Comparison of ENCODE assay signal across 9 cellular contexts in the genomic region with DNA sequence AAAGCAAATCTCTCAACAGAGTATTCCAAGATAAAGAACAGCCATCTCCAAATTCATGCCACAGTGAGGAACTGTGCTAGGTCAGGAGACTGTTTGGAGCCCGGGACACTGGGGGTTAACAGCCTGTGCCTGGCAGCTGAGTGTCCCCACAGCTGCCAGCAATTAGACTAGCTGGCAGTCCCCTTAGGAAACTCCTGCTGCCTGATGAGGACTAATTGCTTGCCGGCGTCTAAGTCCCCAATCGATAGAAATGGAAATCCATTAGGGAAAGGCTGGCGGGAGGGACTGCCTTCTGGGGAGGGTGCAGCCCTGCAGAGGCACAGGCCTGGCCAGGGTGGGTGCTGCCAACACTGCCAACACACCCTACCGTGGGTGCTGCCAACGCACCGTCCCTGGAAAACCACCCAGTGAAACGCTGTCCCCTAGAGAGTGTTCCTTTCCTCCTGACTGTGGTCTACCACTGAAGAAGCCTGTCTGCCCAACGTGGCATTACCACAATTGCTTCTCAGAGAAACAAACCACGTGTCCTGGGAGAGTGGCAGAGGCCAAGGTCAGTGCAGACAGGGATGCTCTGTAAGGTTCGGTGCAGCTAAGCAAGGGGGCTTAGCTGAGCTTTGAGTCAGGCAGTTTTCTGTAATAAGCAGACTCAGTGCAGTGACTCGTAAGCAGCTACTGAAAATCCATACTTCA.
DNase-seq lines count a peak whose midpoint lies in the region; ATAC-seq and TF ChIP-seq lines count a peak whose summit lies in the region.
"Had no signal": no experiment of that assay in that cellular context is flagged by ENCODE, and none has a peak within 500 bp of the region (broad histone marks: within the 10 kb centered on the region; RNA-seq: fewer than 3 reads in every experiment).

No MANE protein-coding gene starts in this region.

- TF ChIP-seq CTCF in thoracic aorta (IDR thresholded peaks at IDR 0.05) = no peak

- peak; percentile 77 for DNase-seq in NCI-H1694 treated with DMSO at 0.1 percent for 48 hours (lab: John Stamatoyannopoulos, UW)
- peak; percentile 76 for DNase-seq in SK-MEL-5 (ENCODE audit: low read depth, low spot score)
- peak; percentile 39 for DNase-seq in inferior parietal cortex (ENCODE audit: extremely low spot score)
- DNase-seq in thoracic aorta (ENCODE audit: low spot score) = no peak
- DNase-seq in ureter (ENCODE audit: low spot score) = no peak
- DNase-seq in activated effector memory CD4-positive, alpha-beta T cell treated with Interleukin-2 at 50 U/mL for 16 hours = no peak
- no peak for DNase-seq in left colon
- DNase-seq: effector CD4-positive, alpha-beta T cell had no signal

- H3K27ac ChIP-seq in thoracic aorta = no peak overlapping the region
- H3K27ac ChIP-seq: SJSA1 had no signal

- ATAC-seq in thoracic aorta (ENCODE audit: insufficient number of reproducible peaks, low FRiP score, low read depth) = no peak
- no peak for ATAC-seq in left colon

- H3K27me3 ChIP-seq in thoracic aorta (replicated peaks; ENCODE audit: insufficient read depth) = no peaks in the 10 kb centered on the region
- H3K27me3 ChIP-seq: SJSA1 had no signal

- H3K9me3 ChIP-seq in thoracic aorta = no peaks in the 10 kb centered on the region
- H3K9me3 ChIP-seq: SJSA1 had no signal

- in situ Hi-C loops in SK-MEL-5 (cut with HindIII; ENCODE audit: low pct_unique_long_range_greater_than_20kb, low sequenced_read_pairs) = no loop called here

- peak overlapping the region; percentile 25 for H3K4me3 ChIP-seq in thoracic aorta
- H3K4me3 ChIP-seq: SJSA1 had no signal

- H3K4me1 ChIP-seq in thoracic aorta (ENCODE audit: control insufficient read depth in 1 of 2, low read depth in 2 of 2) = peaks cover 0 to 7% of the 10 kb centered on the region in 2 donors
- H3K4me1 ChIP-seq: SJSA1 had no signal

- intact Hi-C loops in left colon (cut with DNase I, micrococcal nuclease) = no loop called here

- no peaks in the 10 kb centered on the region for H3K36me3 ChIP-seq in thoracic aorta
- H3K36me3 ChIP-seq: SJSA1 had no signal

Comparison
In these comparisons a context has a peak if more than half of its experiments do, and no peak if none do; other contexts are left out.
1. DNase-seq: peak in NCI-H1694 treated with DMSO at 0.1 percent for 48 hours (single experiment), SK-MEL-5 (single experiment) and inferior parietal cortex (single experiment); none in thoracic aorta (single experiment), ureter (single experiment), activated effector memory CD4-positive, alpha-beta T cell treated with Interleukin-2 at 50 U/mL for 16 hours (single experiment) and left colon (0 of 2).